In genomic region chr9:72909428-72909827, GRCh38 we compare ENCODE assay signal across 16 cellular contexts. TPM values are rescaled to one million over a fixed set of nuclear protein-coding genes. Genes with fewer than 3 reads are reported as not detected.
DNase-seq lines count a peak whose midpoint lies in the region; ATAC-seq, FAIRE-seq and TF ChIP-seq lines count a peak whose summit lies in the region.
"Had no signal": no experiment of that assay in that cellular context is flagged by ENCODE, and none has a peak within 500 bp of the region (broad histone marks: within the 10 kb centered on the region; RNA-seq: fewer than 3 reads in every experiment).

No MANE protein-coding gene starts in this region.

- in situ Hi-C loops in brain microvascular endothelial cell (cut with HindIII; ENCODE audit: low pct_ligation_motif_present, low sequenced_read_pairs): no loop called here

- intact Hi-C loops in left colon (cut with DNase I, micrococcal nuclease) (no loop called here), pancreas (cut with DNase I) (no loop called here), left lung (cut with DNase I) (no loop called here)

- TF ChIP-seq CTCF in pancreas (IDR thresholded peaks at IDR 0.05) (no peak), left lung (IDR thresholded peaks at IDR 0.05) (no peak), brain microvascular endothelial cell (IDR thresholded peaks at IDR 0.05; ENCODE audit: low read depth, low read length, missing control alignments) (no peak)

- H3K9me3 ChIP-seq in pancreas (no peaks in the 10 kb centered on the region), left lung (no peaks in the 10 kb centered on the region)
- H3K9me3 ChIP-seq: BLaER1, HAP-1 had no signal

- peak; percentile 16 for DNase-seq in NCI-H146 (lab: John Stamatoyannopoulos, UW)
- no peak for DNase-seq in NCI-H146 treated with DMSO at 0.1 percent for 48 hours (lab: John Stamatoyannopoulos, UW; ENCODE audit: unreplicated experiment)
- DNase-seq in left colon: no peak
- DNase-seq in pancreas: no peak
- no peak for DNase-seq in left lung
- no peak for DNase-seq in middle frontal gyrus (ENCODE audit: extremely low spot score, low spot score)
- no peak for DNase-seq in hypothalamus (lab: John Stamatoyannopoulos, UW)
- DNase-seq in brain microvascular endothelial cell: no peak
- DNase-seq: AML-193; CD8-positive, alpha-beta memory T cell; DMS 273 treated with DMSO at 0.1 percent for 48 hours had no signal

- H3K4me1 ChIP-seq in pancreas (peaks cover 4 to 14% (median 12%) of the 10 kb centered on the region in 3 donors), left lung (no peaks in the 10 kb centered on the region)
- H3K4me1 ChIP-seq: BLaER1, HAP-1 had no signal

- FAIRE-seq in pancreas (lab: Jason Lieb, UNC): no peak
- FAIRE-seq: H1 had no signal

- H3K27me3 ChIP-seq in pancreas: no peaks in the 10 kb centered on the region
- H3K27me3 ChIP-seq in left lung: no peaks in the 10 kb centered on the region
- no peaks in the 10 kb centered on the region for H3K27me3 ChIP-seq in brain microvascular endothelial cell (replicated peaks)
- H3K27me3 ChIP-seq: BLaER1 had no signal

- WGBS in pancreas, 2 donors: 62 to 65% methylated on average over 3 of the region's 3 CpGs

- ATAC-seq in left colon (peak; percentile 85), pancreas (peak; percentile 50 to 93 (median 63)), left lung (no peak)

- peaks cover 0 to 40% (median 15%) of the 10 kb centered on the region in 3 donors for H3K36me3 ChIP-seq in pancreas
- no peaks in the 10 kb centered on the region for H3K36me3 ChIP-seq in left lung
- H3K36me3 ChIP-seq in brain microvascular endothelial cell (replicated peaks): no peaks in the 10 kb centered on the region
- H3K36me3 ChIP-seq: BLaER1, HAP-1 had no signal

- no peak overlapping the region for H3K4me3 ChIP-seq in pancreas
- H3K4me3 ChIP-seq in left lung: no peak overlapping the region
- no peak overlapping the region for H3K4me3 ChIP-seq in brain microvascular endothelial cell (ENCODE audit: low read depth, low read length)
- H3K4me3 ChIP-seq: BLaER1, HAP-1 had no signal

- H3K27ac ChIP-seq in pancreas: no peak overlapping the region
- H3K27ac ChIP-seq in left lung: no peak overlapping the region
- no peak overlapping the region for H3K27ac ChIP-seq in brain microvascular endothelial cell
- H3K27ac ChIP-seq: 22Rv1, BLaER1 had no signal

RNA-seq across cellular contexts. Expression of gene ALDH1A1, which starts 43.4 kb away (rescaled TPM):
- 100 to 1,000 TPM in 1 of 2 donors, 10 to 100 TPM in 1; 91.0 to 105 TPM for total RNA-seq in left colon
- 100 to 1,000 TPM; 141 to 259 (median 176) TPM for total RNA-seq in pancreas
- polyA plus RNA-seq in pancreas: 100 to 1,000 TPM; 162 to 275 TPM
- 100 to 1,000 TPM in 1 of 2 donors, 10 to 100 TPM in 1; 77.7 to 126 TPM for total RNA-seq in left lung
- total RNA-seq: Daoy had no signal
- polyA plus RNA-seq: CD8-positive, alpha-beta memory T cell had no signal
